21 cellular contexts compared by ENCODE assay signal in the genomic region with DNA sequence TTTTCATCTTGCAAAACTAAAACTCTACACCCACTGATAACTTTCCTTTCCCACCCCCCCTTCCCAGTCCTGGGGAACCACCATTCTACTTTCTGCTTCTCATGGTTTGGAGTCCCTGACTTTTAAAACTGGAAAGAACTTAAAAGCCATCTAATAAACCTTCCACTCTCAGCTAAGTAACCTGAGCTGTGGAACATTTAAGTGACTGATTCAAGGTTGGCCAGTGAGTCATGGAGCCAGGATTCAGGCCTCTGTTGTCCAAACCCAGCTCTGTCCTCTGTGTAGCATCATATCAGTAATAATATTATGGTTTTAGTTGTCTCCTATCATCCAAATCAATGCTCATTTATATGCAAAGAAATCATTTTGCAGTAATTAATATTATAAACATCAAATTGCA.
"Had no signal": no experiment of that assay in that cellular context is flagged by ENCODE, and none has a peak within 500 bp of the region (broad histone marks: within the 10 kb centered on the region; RNA-seq: fewer than 3 reads in every experiment).

No MANE protein-coding gene starts in this region.

- DNase-seq: activated CD4-positive, alpha-beta memory T cell treated with anti-CD3 and anti-CD28 coated beads for 36 hours; activated CD4-positive, alpha-beta T cell treated with anti-CD3 and anti-CD28 coated beads for 48 hours; activated naive CD4-positive, alpha-beta T cell treated with Interleukin-2 at 50 U/mL for 16 hours; activated naive CD8-positive, alpha-beta T cell treated with anti-CD3 and anti-CD28 coated beads, Interleukin-2, amount 10 ng/mL, durations not matched to agents 7 days and 5 days; activated T-cell treated with anti-CD3 and anti-CD28 coated beads, Interleukin-2, amount 50 U/mL, for 48 hours; amygdala; body of pancreas; central memory CD4-positive, alpha-beta T cell; effector memory CD4-positive, alpha-beta T cell; heart right ventricle; left colon; lower lobe of right lung; naive thymus-derived CD8-positive, alpha-beta T cell; retina; stimulated activated CD4-positive, alpha-beta T cell treated with anti-CD3 and anti-CD28 coated beads, Interleukin-4, amount 100 ng/mL, for 4 hours; SW 1271; tibial artery had no signal

- ATAC-seq: body of pancreas; esophagus mucosa; heart right ventricle; left colon; lower lobe of right lung; naive thymus-derived CD8-positive, alpha-beta T cell had no signal

- FAIRE-seq: colon, keratinocyte had no signal

- H3K9ac ChIP-seq: neural progenitor cell had no signal

- H3K4me1 ChIP-seq: body of pancreas, heart right ventricle, lower lobe of right lung, neural progenitor cell had no signal

- H3K4me2 ChIP-seq: neural progenitor cell had no signal

- H3K27me3 ChIP-seq: body of pancreas, heart right ventricle, neural progenitor cell, tibial artery had no signal

- H3K27ac ChIP-seq: body of pancreas, heart right ventricle, lower lobe of right lung, neural progenitor cell had no signal

- H3K36me3 ChIP-seq: heart right ventricle, lower lobe of right lung, neural progenitor cell, tibial artery had no signal

- H3K9me3 ChIP-seq: lower lobe of right lung, tibial artery had no signal

- H3K4me3 ChIP-seq: body of pancreas, heart right ventricle, lower lobe of right lung, neural progenitor cell, tibial artery had no signal

- H2AFZ ChIP-seq: neural progenitor cell had no signal
